In the genomic region with DNA sequence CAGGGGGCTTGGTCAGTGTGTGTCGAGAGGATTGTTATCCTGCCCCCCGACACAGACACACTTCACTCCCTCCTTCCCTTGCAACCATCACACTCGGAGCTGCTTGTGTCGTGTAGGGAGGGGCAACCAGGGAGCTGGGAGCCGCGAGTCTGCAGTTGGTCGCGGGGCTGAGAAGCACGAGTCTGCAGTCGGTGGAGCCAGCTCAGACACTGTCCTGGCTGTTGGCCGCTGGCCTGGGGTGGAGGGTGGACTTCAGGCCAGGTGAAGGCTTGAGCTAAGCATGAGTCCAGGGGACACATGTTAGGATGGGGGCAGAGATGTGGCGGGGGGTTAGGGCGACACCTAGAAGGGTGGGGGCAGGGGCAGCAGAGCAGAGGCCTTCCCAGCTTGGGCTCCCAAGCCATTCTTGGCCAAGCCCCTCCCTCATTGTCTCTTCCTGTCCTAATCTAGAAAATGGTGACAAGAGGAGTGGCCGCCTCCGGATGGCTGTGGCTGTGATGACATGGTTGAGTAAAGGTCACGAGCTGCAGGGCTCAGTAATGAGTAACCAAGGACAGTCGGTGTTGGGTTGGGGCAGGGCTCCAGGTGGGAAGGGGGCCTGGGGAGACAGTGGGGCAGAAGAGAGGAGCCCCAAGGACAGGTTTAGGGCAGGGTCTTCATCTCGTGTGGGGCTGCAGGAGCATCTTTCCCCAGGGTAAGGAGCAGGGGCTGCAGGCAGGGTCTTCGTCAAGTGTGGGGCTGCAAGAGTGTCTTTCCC, we compare ENCODE assay signal across 1 cellular context.
TF ChIP-seq lines count a peak whose summit lies in the region.

No MANE protein-coding gene starts in this region.

TF ChIP-seq in liver, 16 proteins besides CTCF, POLR2A, EP300 and RAD21 (continued from another document):
- TF ChIP-seq, protein P1, sequence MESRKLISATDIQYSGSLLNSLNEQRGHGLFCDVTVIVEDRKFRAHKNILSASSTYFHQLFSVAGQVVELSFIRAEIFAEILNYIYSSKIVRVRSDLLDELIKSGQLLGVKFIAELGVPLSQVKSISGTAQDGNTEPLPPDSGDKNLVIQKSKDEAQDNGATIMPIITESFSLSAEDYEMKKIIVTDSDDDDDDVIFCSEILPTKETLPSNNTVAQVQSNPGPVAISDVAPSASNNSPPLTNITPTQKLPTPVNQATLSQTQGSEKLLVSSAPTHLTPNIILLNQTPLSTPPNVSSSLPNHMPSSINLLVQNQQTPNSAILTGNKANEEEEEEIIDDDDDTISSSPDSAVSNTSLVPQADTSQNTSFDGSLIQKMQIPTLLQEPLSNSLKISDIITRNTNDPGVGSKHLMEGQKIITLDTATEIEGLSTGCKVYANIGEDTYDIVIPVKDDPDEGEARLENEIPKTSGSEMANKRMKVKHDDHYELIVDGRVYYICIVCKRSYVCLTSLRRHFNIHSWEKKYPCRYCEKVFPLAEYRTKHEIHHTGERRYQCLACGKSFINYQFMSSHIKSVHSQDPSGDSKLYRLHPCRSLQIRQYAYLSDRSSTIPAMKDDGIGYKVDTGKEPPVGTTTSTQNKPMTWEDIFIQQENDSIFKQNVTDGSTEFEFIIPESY (IDR thresholded peaks at IDR 0.05) = no peak
- TF ChIP-seq HNF4A (conservative IDR thresholded peaks at IDR 0.05) = peak; percentile 47 to 55
- peak in 1 of 2 donors; percentile 29 for TF ChIP-seq JUND (IDR thresholded peaks at IDR 0.05)
- TF ChIP-seq FOXA2 (IDR thresholded peaks at IDR 0.05) = no peak
- TF ChIP-seq SP1 (IDR thresholded peaks at IDR 0.05) = peak; percentile 75
- TF ChIP-seq GABPA (IDR thresholded peaks at IDR 0.05 in 1 of 2, conservative IDR thresholded peaks at IDR 0.05 in 1 of 2) = peak in 1 of 2 donors; percentile 55
